20 cellular contexts compared by ENCODE assay signal in the genomic region with DNA sequence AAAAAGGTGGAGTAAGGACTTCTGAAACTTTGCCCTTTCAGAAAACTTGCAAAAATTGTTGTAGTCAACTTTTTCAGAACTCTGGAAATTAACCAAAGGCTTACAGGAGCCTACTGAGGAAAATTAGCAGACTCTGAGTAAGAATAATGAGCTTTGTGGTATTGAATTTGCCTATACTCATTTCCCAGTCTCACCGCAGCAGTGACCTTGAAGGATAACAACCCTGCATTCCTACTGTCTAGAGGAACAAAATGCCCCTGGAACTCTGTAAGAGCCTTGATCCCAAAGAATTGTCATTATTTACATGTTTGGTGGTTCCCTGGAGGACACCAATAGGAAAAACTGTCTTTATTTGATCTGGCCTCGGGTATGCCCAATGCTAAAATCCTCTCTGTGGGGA. TPM values are rescaled to one million over a fixed set of nuclear protein-coding genes. Genes with fewer than 3 reads are reported as not detected.
DNase-seq lines count a peak whose midpoint lies in the region; ATAC-seq and TF ChIP-seq lines count a peak whose summit lies in the region.
"Had no signal": no experiment of that assay in that cellular context is flagged by ENCODE, and none has a peak within 500 bp of the region (broad histone marks: within the 10 kb centered on the region; RNA-seq: fewer than 3 reads in every experiment).

No MANE protein-coding gene starts in this region.

- H3K4me3 ChIP-seq in brain microvascular endothelial cell (ENCODE audit: low read depth, low read length) = no peak overlapping the region
- no peak overlapping the region for H3K4me3 ChIP-seq in lower leg skin (ENCODE audit: low read depth, poor library complexity, severe bottlenecking)
- H3K4me3 ChIP-seq: Peyer's patch, SJCRH30 had no signal

- H3K27ac Mint-ChIP-seq in naive thymus-derived CD8-positive, alpha-beta T cell = no peak overlapping the region
- H3K27ac Mint-ChIP-seq in activated naive CD4-positive, alpha-beta T cell treated with anti-CD3 and anti-CD28 coated beads, Interleukin-2, amount 50 U/mL, for 72 hours = no peak overlapping the region
- H3K27ac Mint-ChIP-seq: CD8-positive, alpha-beta memory T cell had no signal

- in situ Hi-C loops in brain microvascular endothelial cell (cut with HindIII; ENCODE audit: low pct_ligation_motif_present, low sequenced_read_pairs) = no loop called here

- POLR2A ChIA-PET in naive thymus-derived CD8-positive, alpha-beta T cell (lab: Charles Lee) = no interaction called here

- WGBS in lower leg skin, 2 donors = 88 to 94% methylated on average over 2 of the region's 2 CpGs

- H3K4me1 Mint-ChIP-seq in naive thymus-derived CD8-positive, alpha-beta T cell = peaks cover 8 to 14% (median 13%) of the 10 kb centered on the region in 4 donors
- H3K4me1 Mint-ChIP-seq: CD8-positive, alpha-beta memory T cell had no signal

- H3K27me3 Mint-ChIP-seq in naive thymus-derived CD8-positive, alpha-beta T cell = no peaks in the 10 kb centered on the region
- H3K27me3 Mint-ChIP-seq: CD8-positive, alpha-beta memory T cell had no signal

- DNase-seq in GM03348 (ENCODE audit: low spot score) (peak; percentile 45), NCI-H69 (lab: John Stamatoyannopoulos, UW) (peak; percentile 1), brain microvascular endothelial cell (peak; percentile 38), non-pigmented ciliary epithelial cell (ENCODE audit: low read depth) (peak; percentile 62), sciatic nerve (ENCODE audit: low spot score) (no peak), lower leg skin (ENCODE audit: low spot score in 2 of 2) (no peak)
- DNase-seq in naive thymus-derived CD8-positive, alpha-beta T cell = no peak
- DNase-seq in activated naive CD4-positive, alpha-beta T cell treated with anti-CD3 and anti-CD28 coated beads, Interleukin-2, amount 50 U/mL, for 72 hours (ENCODE audit: low spot score in 2 of 2) = no peak
- DNase-seq: Calu3; CD8-positive, alpha-beta memory T cell; DMS153; Kasumi-1; NCI-H1105; NCI-H146; NCI-H2029 treated with DMSO at 0.1 percent for 48 hours; NCI-H226; NCI-H510A treated with DMSO at 0.1 percent for 48 hours; Peyer's patch; SJCRH30 had no signal

- TF ChIP-seq POLR2A in lower leg skin (IDR thresholded peaks at IDR 0.05) = no peak

- intact Hi-C loops in sciatic nerve (cut with DNase I) = no loop called here
- intact Hi-C loops in lower leg skin (cut with DNase I; ENCODE audit: low total_unique reads) = no loop called here

- H3K9me3 Mint-ChIP-seq in naive thymus-derived CD8-positive, alpha-beta T cell = no peaks in the 10 kb centered on the region
- H3K9me3 Mint-ChIP-seq in activated naive CD4-positive, alpha-beta T cell treated with anti-CD3 and anti-CD28 coated beads, Interleukin-2, amount 50 U/mL, for 72 hours = peaks cover 0 to 4% of the 10 kb centered on the region in 2 donors
- H3K9me3 Mint-ChIP-seq: CD8-positive, alpha-beta memory T cell had no signal

- no peaks in the 10 kb centered on the region for H3K27me3 ChIP-seq in brain microvascular endothelial cell (replicated peaks)
- H3K27me3 ChIP-seq: Peyer's patch, SJCRH30 had no signal

- ATAC-seq in sciatic nerve = no peak
- ATAC-seq in naive thymus-derived CD8-positive, alpha-beta T cell = no peak
- no peak for ATAC-seq in activated naive CD4-positive, alpha-beta T cell treated with anti-CD3 and anti-CD28 coated beads, Interleukin-2, amount 50 U/mL, for 72 hours

- TF ChIP-seq CTCF in brain microvascular endothelial cell (IDR thresholded peaks at IDR 0.05; ENCODE audit: low read depth, low read length, missing control alignments) (no peak), lower leg skin (IDR thresholded peaks at IDR 0.05) (no peak)

- no peak overlapping the region for H3K4me3 Mint-ChIP-seq in naive thymus-derived CD8-positive, alpha-beta T cell
- H3K4me3 Mint-ChIP-seq: CD8-positive, alpha-beta memory T cell had no signal

- H3K36me3 Mint-ChIP-seq in naive thymus-derived CD8-positive, alpha-beta T cell = peaks cover 0 to 7% (median 4%) of the 10 kb centered on the region in 3 donors
- H3K36me3 Mint-ChIP-seq in activated naive CD4-positive, alpha-beta T cell treated with anti-CD3 and anti-CD28 coated beads, Interleukin-2, amount 50 U/mL, for 72 hours = peaks cover 5 to 17% of the 10 kb centered on the region in 2 donors

- H3K36me3 ChIP-seq in brain microvascular endothelial cell (replicated peaks) = no peaks in the 10 kb centered on the region
- H3K36me3 ChIP-seq: Peyer's patch had no signal

- H3K27ac ChIP-seq in brain microvascular endothelial cell = no peak overlapping the region
- H3K27ac ChIP-seq: C4-2B, Peyer's patch, SJCRH30 had no signal

RNA-seq across cellular contexts. Expression of a gene that starts 57.9 kb away (rescaled TPM):
- total RNA-seq in sciatic nerve (not detected), lower leg skin (1 to 10 TPM in 1 of 4 donors, under 1 TPM in 1, not detected in 2; 0.49 to 2.4 TPM)
- not detected for total RNA-seq in naive thymus-derived CD8-positive, alpha-beta T cell
- polyA plus RNA-seq in naive thymus-derived CD8-positive, alpha-beta T cell = not detected
- 10 to 100 TPM; 27.9 to 31.1 TPM for total RNA-seq in activated naive CD4-positive, alpha-beta T cell treated with anti-CD3 and anti-CD28 coated beads, Interleukin-2, amount 50 U/mL, for 72 hours

Comparison
In these comparisons a context has a peak if more than half of its experiments do, and no peak if none do; other contexts are left out.
1. DNase-seq: peak in GM03348 (single experiment), NCI-H69 (single experiment), brain microvascular endothelial cell (single experiment) and non-pigmented ciliary epithelial cell (single experiment); none in sciatic nerve (single experiment), naive thymus-derived CD8-positive, alpha-beta T cell (0 of 10), activated naive CD4-positive, alpha-beta T cell treated with anti-CD3 and anti-CD28 coated beads, Interleukin-2, amount 50 U/mL, for 72 hours (0 of 2) and lower leg skin (0 of 2).
2. RNA of a gene that starts 57.9 kb away (total RNA-seq): 27.9 to 31.1 TPM in activated naive CD4-positive, alpha-beta T cell treated with anti-CD3 and anti-CD28 coated beads, Interleukin-2, amount 50 U/mL, for 72 hours; 0.49 to 2.4 TPM in lower leg skin, not detected in sciatic nerve (single experiment) and not detected in naive thymus-derived CD8-positive, alpha-beta T cell; every median in the first group is over 4 times any median in the second.